In genomic region chr9:132944294-132945185, GRCh38 we compare ENCODE assay signal across 8 cellular contexts. TPM values are rescaled to one million over a fixed set of nuclear protein-coding genes. Genes with fewer than 3 reads are reported as not detected.
DNase-seq lines count a peak whose midpoint lies in the region; ATAC-seq and TF ChIP-seq lines count a peak whose summit lies in the region.

TSC1 (minus strand) TSS chr9:132944616; CDS start chr9:132928872, 15,744 bp downstream.

- peak within 1 kb of the TSS; percentile 95 for H3K4me3 ChIP-seq in AG04449 (ENCODE audit: low read depth, low read length)

- CTCF ChIA-PET in AG04449 (lab: Yijun Ruan, JAX), result interaction anchor here (0.9 to 5.1 kb wide), 4 partner anchors 10 to 42 kb away, joined by 3 to 32 read pairs (median 6); no protein-coding TSS in a partner anchor
- CTCF ChIA-PET in activated CD4-positive, alpha-beta T cell treated with anti-CD3 and anti-CD28 coated beads for 36 hours (lab: Charles Lee), result interaction anchor here (0.6 to 2.2 kb wide), 7 partner anchors 10 to 370 kb away, joined by 3 to 7 read pairs (median 3); no protein-coding TSS in a partner anchor

- H3K4me1 Mint-ChIP-seq in activated CD4-positive, alpha-beta T cell treated with anti-CD3 and anti-CD28 coated beads for 36 hours, result peaks cover 31% of the 10 kb centered on the region
- H3K4me1 Mint-ChIP-seq in chondrocyte (ENCODE audit: low read depth), result peaks cover 35% of the 10 kb centered on the region

- no peaks in the 10 kb centered on the region for H3K9me3 Mint-ChIP-seq in activated CD4-positive, alpha-beta T cell treated with anti-CD3 and anti-CD28 coated beads for 36 hours (ENCODE audit: low read depth)
- no peaks in the 10 kb centered on the region for H3K9me3 Mint-ChIP-seq in chondrocyte (ENCODE audit: low read depth)

- TF ChIP-seq CTCF in AG04449 (IDR thresholded peaks at IDR 0.05; ENCODE audit: insufficient read depth, low read length, missing control alignments) (no peak), chondrocyte (IDR thresholded peaks at IDR 0.05) (no peak)

- ATAC-seq in GM19043 (IDR thresholded peaks at IDR 0.05; ENCODE audit: low read depth, unreplicated experiment), result peak; percentile 58
- peak; percentile 72 for ATAC-seq in HG03432 (IDR thresholded peaks at IDR 0.05; ENCODE audit: unreplicated experiment)
- ATAC-seq in activated CD4-positive, alpha-beta T cell treated with anti-CD3 and anti-CD28 coated beads for 36 hours, result peak; percentile 91

- DNase-seq in AG04449 (ENCODE audit: low read depth, low spot score), result peak; percentile 76
- DNase-seq in NCI-H510A treated with DMSO at 0.1 percent for 48 hours (lab: John Stamatoyannopoulos, UW), result peak; percentile 92
- DNase-seq in activated CD4-positive, alpha-beta T cell treated with anti-CD3 and anti-CD28 coated beads for 36 hours, result peak; percentile 99
- peak; percentile 98 for DNase-seq in chondrocyte (ENCODE audit: low spot score)
- peak; percentile 92 for DNase-seq in kidney glomerular epithelial cell (lab: John Stamatoyannopoulos, UW)
- DNase-seq in stimulated activated CD4-positive, alpha-beta T cell treated with anti-CD3 and anti-CD28 coated beads, Interleukin-15, amount 100 ng/mL, for 48 hours (ENCODE audit: low read depth in 2 of 2), result peak; percentile 95 to 97

- no peaks in the 10 kb centered on the region for H3K36me3 Mint-ChIP-seq in activated CD4-positive, alpha-beta T cell treated with anti-CD3 and anti-CD28 coated beads for 36 hours (ENCODE audit: low read depth)
- H3K36me3 Mint-ChIP-seq in chondrocyte (ENCODE audit: low read depth), result no peaks in the 10 kb centered on the region

- POLR2A ChIA-PET in AG04449 (lab: Yijun Ruan, JAX), result interaction anchor here (0.9 to 2.4 kb wide), 3 partner anchors 9 to 590 kb away, joined by 3 to 12 read pairs (median 3); partner anchors contain the start of gene SETX
- POLR2A ChIA-PET in activated CD4-positive, alpha-beta T cell treated with anti-CD3 and anti-CD28 coated beads for 36 hours (lab: Charles Lee), result interaction anchor here (0.6 to 1.2 kb wide), 2 partner anchors 10 to 40 kb away, joined by 3 to 4 read pairs; no protein-coding TSS in a partner anchor

- H3K27me3 Mint-ChIP-seq in activated CD4-positive, alpha-beta T cell treated with anti-CD3 and anti-CD28 coated beads for 36 hours, result no peaks in the 10 kb centered on the region
- H3K27me3 Mint-ChIP-seq in chondrocyte (ENCODE audit: low read depth), result no peaks in the 10 kb centered on the region

- intact Hi-C loops in activated CD4-positive, alpha-beta T cell treated with anti-CD3 and anti-CD28 coated beads for 36 hours (cut with DNase I, micrococcal nuclease), result loop anchor here in 1 of 2 experiments (1.0 to 5.0 kb wide), 16 partner anchors 42 to 1817 kb away; partner anchors contain the start of genes AK8, GTF3C4, GTF3C5 and MED22

- peak within 1 kb of the TSS; percentile 99 for H3K27ac Mint-ChIP-seq in activated CD4-positive, alpha-beta T cell treated with anti-CD3 and anti-CD28 coated beads for 36 hours
- H3K27ac Mint-ChIP-seq in chondrocyte (ENCODE audit: unreplicated experiment), result peak within 1 kb of the TSS; percentile 100

- peak within 1 kb of the TSS; percentile 81 for H3K4me3 Mint-ChIP-seq in activated CD4-positive, alpha-beta T cell treated with anti-CD3 and anti-CD28 coated beads for 36 hours
- peak within 1 kb of the TSS; percentile 95 for H3K4me3 Mint-ChIP-seq in chondrocyte (ENCODE audit: unreplicated experiment)

RNA-seq across cellular contexts. Expression of gene TSC1, which starts in this region (rescaled TPM):
- 10 to 100 TPM; 23.9 to 28.6 TPM for total RNA-seq in activated CD4-positive, alpha-beta T cell treated with anti-CD3 and anti-CD28 coated beads for 36 hours
- 37.7 to 50.7 TPM (median 42.5 TPM) in 3 replicates for total RNA-seq in chondrocyte

Comparison
In these comparisons a context has a peak if more than half of its experiments do, and no peak if none do; other contexts are left out.
1. Peak in every context shown above with its lines: DNase-seq, ATAC-seq and H3K4me3 ChIP-seq.